1 cellular context compared by ENCODE assay signal in the genomic region with DNA sequence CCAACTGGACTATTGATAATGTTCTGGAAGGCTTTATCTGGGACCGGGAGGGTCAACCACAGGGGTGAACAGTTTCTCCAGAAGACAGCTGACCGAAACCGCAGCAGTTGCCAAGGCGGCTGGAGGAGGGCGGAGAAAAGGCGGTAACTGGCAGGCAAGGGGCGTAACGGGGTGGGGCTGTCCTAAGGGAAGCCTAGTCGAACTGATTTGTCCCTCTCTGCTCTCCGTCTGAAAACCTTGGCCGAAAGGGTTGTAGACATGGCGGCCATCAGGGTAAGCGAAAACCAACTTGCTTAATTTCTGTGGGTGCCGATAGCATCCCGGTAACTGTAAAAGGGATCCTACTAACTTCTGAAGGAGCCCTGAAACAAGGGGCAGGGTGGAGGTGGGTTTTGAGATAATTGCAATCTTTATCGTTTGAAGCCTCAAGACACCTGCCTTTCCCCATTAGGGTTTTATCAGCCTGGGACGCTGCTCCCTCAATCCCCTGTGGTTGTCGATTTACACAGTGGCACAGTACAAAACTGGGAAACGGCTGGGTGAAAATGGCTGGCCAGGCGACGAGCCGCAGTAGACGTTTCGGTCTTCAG.
A peak's percentile ranks its signal among the peaks of the same experiment; 100 is the strongest.
TF ChIP-seq lines count a peak whose summit lies in the region.

TSS of gene APOOL (plus strand) at position 223 of the 590 bp plus-strand sequence. CDS start at position 259, 36 bp downstream.

TF ChIP-seq in K562, 482 proteins besides CTCF, POLR2A, EP300 and RAD21 (continued from another document and continues in another):
- TF ChIP-seq IRF9 (tag; IDR thresholded peaks at IDR 0.05) (no peak), KAT7 (CRISPR knock-in tag; IDR thresholded peaks at IDR 0.05; ENCODE audit: borderline replicate concordance) (0 out of 2 replicates have a peak, but pooled peaks have one; percentile 32), RAD51 (IDR thresholded peaks at IDR 0.05; ENCODE audit: borderline replicate concordance, low read depth) (no peak), C11orf30 (IDR thresholded peaks at IDR 0.05; ENCODE audit: low read depth) (peak; percentile 52), PHF8 (IDR thresholded peaks at IDR 0.05; ENCODE audit: borderline replicate concordance, low read length) (peak; percentile 64; the same call in 1 of the 2 replicates), LCOR (CRISPR knock-in tag; IDR thresholded peaks at IDR 0.05) (0 out of 2 replicates have a peak, but pooled peaks have one; percentile 22), ZBTB7A (IDR thresholded peaks at IDR 0.05; ENCODE audit: borderline replicate concordance, control insufficient read depth, low read depth, low read length) (no peak), SMARCA5 (IDR thresholded peaks at IDR 0.05) (no peak), ZBTB1 (CRISPR knock-in tag; IDR thresholded peaks at IDR 0.05; ENCODE audit: borderline replicate concordance, low read depth) (no peak), RBM34 (IDR thresholded peaks at IDR 0.05; ENCODE audit: borderline replicate concordance, insufficient read depth, low read length) (no peak), RBFOX2 (IDR thresholded peaks at IDR 0.05; ENCODE audit: low read depth, low read length) (peak; percentile 58), SMARCE1 (IDR thresholded peaks at IDR 0.05) (no peak), SOX6 (IDR thresholded peaks at IDR 0.05) (peak; percentile 33; the same call in 1 of the 2 replicates), ZZZ3 (IDR thresholded peaks at IDR 0.05) (no peak), ZNF436 (CRISPR knock-in tag; IDR thresholded peaks at IDR 0.05) (no peak), PRPF4 (IDR thresholded peaks at IDR 0.05; ENCODE audit: insufficient read depth, low read depth, low read length, poor library complexity, severe bottlenecking) (no peak), SIX5 (IDR thresholded peaks at IDR 0.05; ENCODE audit: borderline replicate concordance in 1 of 2, insufficient read depth in 1 of 2, low read depth in 1 of 2, low read length in 2 of 2) (no peak), RBM17 (IDR thresholded peaks at IDR 0.05; ENCODE audit: borderline replicate concordance, low read depth, low read length) (no peak), IRF1 (CRISPR knock-in tag; IDR thresholded peaks at IDR 0.05; ENCODE audit: borderline replicate concordance) (no peak), HNRNPL (IDR thresholded peaks at IDR 0.05; ENCODE audit: low read depth, low read length) (no peak), NR2C2 (CRISPR knock-in tag; IDR thresholded peaks at IDR 0.05) (no peak), NR2C2 (tag; IDR thresholded peaks at IDR 0.05) (peak; percentile 39), ZNF12 (CRISPR knock-in tag; IDR thresholded peaks at IDR 0.05) (no peak), PTRF (tag; IDR thresholded peaks at IDR 0.05) (no peak), POLR2AphosphoS5 (IDR thresholded peaks at IDR 0.05; ENCODE audit: control insufficient read depth, insufficient read depth, low read depth, low read length) (peak; percentile 61; the same call in 1 of the 2 replicates), ZNF507 (tag; conservative IDR thresholded peaks at IDR 0.05) (no peak), MTA3 (IDR thresholded peaks at IDR 0.05; ENCODE audit: borderline replicate concordance) (peak; percentile 96), HNRNPUL1 (IDR thresholded peaks at IDR 0.05; ENCODE audit: low read length) (no peak), COPS2 (conservative IDR thresholded peaks at IDR 0.05) (no peak), SIN3B (IDR thresholded peaks at IDR 0.05; ENCODE audit: low read depth) (peak; percentile 42; the same call in 1 of the 2 replicates), ZSCAN32 (CRISPR knock-in tag; IDR thresholded peaks at IDR 0.05) (no peak), ZNF609 (CRISPR knock-in tag; IDR thresholded peaks at IDR 0.05; ENCODE audit: borderline replicate concordance) (no peak), ZBTB34 (CRISPR knock-in tag; IDR thresholded peaks at IDR 0.05) (no peak), HBP1 (CRISPR knock-in tag; IDR thresholded peaks at IDR 0.05) (no peak), TBP (optimal IDR thresholded peaks at IDR 0.05; ENCODE audit: low read depth, low read length) (no peak), HOXB6 (CRISPR knock-in tag; IDR thresholded peaks at IDR 0.05; ENCODE audit: borderline replicate concordance) (no peak), CHCHD3 (CRISPR knock-in tag; IDR thresholded peaks at IDR 0.05) (no peak), BRCA1 (IDR thresholded peaks at IDR 0.05) (no peak), BRCA1 (CRISPR knock-in tag; IDR thresholded peaks at IDR 0.05) (no peak)
- TF ChIP-seq, protein P1, sequence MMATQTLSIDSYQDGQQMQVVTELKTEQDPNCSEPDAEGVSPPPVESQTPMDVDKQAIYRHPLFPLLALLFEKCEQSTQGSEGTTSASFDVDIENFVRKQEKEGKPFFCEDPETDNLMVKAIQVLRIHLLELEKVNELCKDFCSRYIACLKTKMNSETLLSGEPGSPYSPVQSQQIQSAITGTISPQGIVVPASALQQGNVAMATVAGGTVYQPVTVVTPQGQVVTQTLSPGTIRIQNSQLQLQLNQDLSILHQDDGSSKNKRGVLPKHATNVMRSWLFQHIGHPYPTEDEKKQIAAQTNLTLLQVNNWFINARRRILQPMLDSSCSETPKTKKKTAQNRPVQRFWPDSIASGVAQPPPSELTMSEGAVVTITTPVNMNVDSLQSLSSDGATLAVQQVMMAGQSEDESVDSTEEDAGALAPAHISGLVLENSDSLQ (IDR thresholded peaks at IDR 0.05), result peak; percentile 91
- TF ChIP-seq, protein P2, sequence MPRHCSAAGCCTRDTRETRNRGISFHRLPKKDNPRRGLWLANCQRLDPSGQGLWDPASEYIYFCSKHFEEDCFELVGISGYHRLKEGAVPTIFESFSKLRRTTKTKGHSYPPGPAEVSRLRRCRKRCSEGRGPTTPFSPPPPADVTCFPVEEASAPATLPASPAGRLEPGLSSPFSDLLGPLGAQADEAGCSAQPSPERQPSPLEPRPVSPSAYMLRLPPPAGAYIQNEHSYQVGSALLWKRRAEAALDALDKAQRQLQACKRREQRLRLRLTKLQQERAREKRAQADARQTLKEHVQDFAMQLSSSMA (CRISPR knock-in tag; IDR thresholded peaks at IDR 0.05), result no peak
- TF ChIP-seq, protein P3, sequence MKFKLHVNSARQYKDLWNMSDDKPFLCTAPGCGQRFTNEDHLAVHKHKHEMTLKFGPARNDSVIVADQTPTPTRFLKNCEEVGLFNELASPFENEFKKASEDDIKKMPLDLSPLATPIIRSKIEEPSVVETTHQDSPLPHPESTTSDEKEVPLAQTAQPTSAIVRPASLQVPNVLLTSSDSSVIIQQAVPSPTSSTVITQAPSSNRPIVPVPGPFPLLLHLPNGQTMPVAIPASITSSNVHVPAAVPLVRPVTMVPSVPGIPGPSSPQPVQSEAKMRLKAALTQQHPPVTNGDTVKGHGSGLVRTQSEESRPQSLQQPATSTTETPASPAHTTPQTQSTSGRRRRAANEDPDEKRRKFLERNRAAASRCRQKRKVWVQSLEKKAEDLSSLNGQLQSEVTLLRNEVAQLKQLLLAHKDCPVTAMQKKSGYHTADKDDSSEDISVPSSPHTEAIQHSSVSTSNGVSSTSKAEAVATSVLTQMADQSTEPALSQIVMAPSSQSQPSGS (CRISPR knock-in tag; IDR thresholded peaks at IDR 0.05), result no peak
- TF ChIP-seq, protein P4, sequence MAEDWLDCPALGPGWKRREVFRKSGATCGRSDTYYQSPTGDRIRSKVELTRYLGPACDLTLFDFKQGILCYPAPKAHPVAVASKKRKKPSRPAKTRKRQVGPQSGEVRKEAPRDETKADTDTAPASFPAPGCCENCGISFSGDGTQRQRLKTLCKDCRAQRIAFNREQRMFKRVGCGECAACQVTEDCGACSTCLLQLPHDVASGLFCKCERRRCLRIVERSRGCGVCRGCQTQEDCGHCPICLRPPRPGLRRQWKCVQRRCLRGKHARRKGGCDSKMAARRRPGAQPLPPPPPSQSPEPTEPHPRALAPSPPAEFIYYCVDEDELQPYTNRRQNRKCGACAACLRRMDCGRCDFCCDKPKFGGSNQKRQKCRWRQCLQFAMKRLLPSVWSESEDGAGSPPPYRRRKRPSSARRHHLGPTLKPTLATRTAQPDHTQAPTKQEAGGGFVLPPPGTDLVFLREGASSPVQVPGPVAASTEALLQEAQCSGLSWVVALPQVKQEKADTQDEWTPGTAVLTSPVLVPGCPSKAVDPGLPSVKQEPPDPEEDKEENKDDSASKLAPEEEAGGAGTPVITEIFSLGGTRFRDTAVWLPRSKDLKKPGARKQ (CRISPR knock-in tag; IDR thresholded peaks at IDR 0.05), result no peak
- TF ChIP-seq, protein P5, sequence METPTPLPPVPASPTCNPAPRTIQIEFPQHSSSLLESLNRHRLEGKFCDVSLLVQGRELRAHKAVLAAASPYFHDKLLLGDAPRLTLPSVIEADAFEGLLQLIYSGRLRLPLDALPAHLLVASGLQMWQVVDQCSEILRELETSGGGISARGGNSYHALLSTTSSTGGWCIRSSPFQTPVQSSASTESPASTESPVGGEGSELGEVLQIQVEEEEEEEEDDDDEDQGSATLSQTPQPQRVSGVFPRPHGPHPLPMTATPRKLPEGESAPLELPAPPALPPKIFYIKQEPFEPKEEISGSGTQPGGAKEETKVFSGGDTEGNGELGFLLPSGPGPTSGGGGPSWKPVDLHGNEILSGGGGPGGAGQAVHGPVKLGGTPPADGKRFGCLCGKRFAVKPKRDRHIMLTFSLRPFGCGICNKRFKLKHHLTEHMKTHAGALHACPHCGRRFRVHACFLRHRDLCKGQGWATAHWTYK (CRISPR knock-in tag; IDR thresholded peaks at IDR 0.05), result no peak
- TF ChIP-seq, protein P6, sequence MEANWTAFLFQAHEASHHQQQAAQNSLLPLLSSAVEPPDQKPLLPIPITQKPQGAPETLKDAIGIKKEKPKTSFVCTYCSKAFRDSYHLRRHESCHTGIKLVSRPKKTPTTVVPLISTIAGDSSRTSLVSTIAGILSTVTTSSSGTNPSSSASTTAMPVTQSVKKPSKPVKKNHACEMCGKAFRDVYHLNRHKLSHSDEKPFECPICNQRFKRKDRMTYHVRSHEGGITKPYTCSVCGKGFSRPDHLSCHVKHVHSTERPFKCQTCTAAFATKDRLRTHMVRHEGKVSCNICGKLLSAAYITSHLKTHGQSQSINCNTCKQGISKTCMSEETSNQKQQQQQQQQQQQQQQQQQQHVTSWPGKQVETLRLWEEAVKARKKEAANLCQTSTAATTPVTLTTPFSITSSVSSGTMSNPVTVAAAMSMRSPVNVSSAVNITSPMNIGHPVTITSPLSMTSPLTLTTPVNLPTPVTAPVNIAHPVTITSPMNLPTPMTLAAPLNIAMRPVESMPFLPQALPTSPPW (CRISPR knock-in tag; IDR thresholded peaks at IDR 0.05), result no peak
